In the genomic region with DNA sequence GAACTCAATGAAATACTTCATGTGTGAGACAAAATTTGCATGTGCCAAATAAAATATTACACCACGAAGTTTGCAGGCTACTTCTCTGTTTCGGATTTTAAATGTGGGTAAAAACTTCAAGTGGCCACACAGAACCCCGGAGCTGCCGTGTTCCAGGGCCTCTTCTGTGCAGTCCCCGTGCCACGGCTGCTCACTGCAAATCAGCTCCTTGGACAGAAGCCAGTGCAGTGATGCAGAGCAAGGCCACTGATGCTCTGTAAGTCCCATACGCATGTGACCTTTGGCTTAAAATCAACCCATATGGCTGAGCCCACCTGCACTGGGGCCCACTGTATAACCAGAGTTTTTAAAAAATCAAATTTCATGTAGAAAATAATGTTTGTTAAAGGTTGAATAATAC, we compare ENCODE assay signal across 30 cellular contexts.
DNase-seq lines count a peak whose midpoint lies in the region; ATAC-seq and TF ChIP-seq lines count a peak whose summit lies in the region.
"Had no signal": no experiment of that assay in that cellular context is flagged by ENCODE, and none has a peak within 500 bp of the region (broad histone marks: within the 10 kb centered on the region; RNA-seq: fewer than 3 reads in every experiment).

No MANE protein-coding gene starts in this region.

- peak overlapping the region; percentile 58 for H3K27ac ChIP-seq in HUES48 (ENCODE audit: low read depth, low read length)
- no peak overlapping the region for H3K27ac ChIP-seq in OCI-LY3 (ENCODE audit: low read length)
- H3K27ac ChIP-seq: A549, gastrocnemius medialis, GM23248, parathyroid adenoma, upper lobe of right lung had no signal

- H3K27ac Mint-ChIP-seq in glutamatergic neuron (ENCODE audit: unreplicated experiment), result no peak overlapping the region
- H3K27ac Mint-ChIP-seq: activated CD4-positive, alpha-beta memory T cell treated with anti-CD3 and anti-CD28 coated beads, Interleukin-2, amount 10 ng/mL, durations not matched to agents 7 days and 5 days; brain; CD4-positive, alpha-beta memory T cell; HFFc6; mesothelial cell of epicardium; stimulated activated effector memory CD8-positive, alpha-beta T cell treated with anti-CD3 and anti-CD28 coated beads, Interleukin-12 subunit alpha, Interleukin-12 subunit beta, amount 100 ng/mL, for 72 hours had no signal

- no peak overlapping the region for H3K4me3 ChIP-seq in HUES48 (ENCODE audit: low read depth, low read length)
- H3K4me3 ChIP-seq in OCI-LY3 (ENCODE audit: low read length), result no peak overlapping the region
- H3K4me3 ChIP-seq: A549, gastrocnemius medialis, GM23248, K562, upper lobe of right lung had no signal

- no peaks in the 10 kb centered on the region for H4K20me1 ChIP-seq in OCI-LY3 (ENCODE audit: insufficient read depth, low read length)

- no peak overlapping the region for H3K4me3 Mint-ChIP-seq in activated T-cell treated with anti-CD3 and anti-CD28 coated beads, Interleukin-2, amount 50 U/mL, for 4 hours
- H3K4me3 Mint-ChIP-seq in glutamatergic neuron (ENCODE audit: unreplicated experiment), result no peak overlapping the region
- H3K4me3 Mint-ChIP-seq: activated CD4-positive, alpha-beta memory T cell treated with anti-CD3 and anti-CD28 coated beads, Interleukin-2, amount 10 ng/mL, durations not matched to agents 7 days and 5 days; brain; CD4-positive, alpha-beta memory T cell; HFFc6; mesothelial cell of epicardium; stimulated activated effector memory CD8-positive, alpha-beta T cell treated with anti-CD3 and anti-CD28 coated beads, Interleukin-12 subunit alpha, Interleukin-12 subunit beta, amount 100 ng/mL, for 72 hours had no signal

- H3K36me3 ChIP-seq in HUES48 (ENCODE audit: control insufficient read depth, insufficient read depth, low read length) (no peaks in the 10 kb centered on the region), OCI-LY3 (replicated peaks; ENCODE audit: low read depth, low read length) (no peaks in the 10 kb centered on the region)
- H3K36me3 ChIP-seq: gastrocnemius medialis, upper lobe of right lung had no signal

- DNase-seq in NCI-H82 (lab: John Stamatoyannopoulos, UW), result peak; percentile 25
- DNase-seq in NCI-H82 treated with DMSO at 0.1 percent for 48 hours (lab: John Stamatoyannopoulos, UW; ENCODE audit: unreplicated experiment), result no peak
- DNase-seq in activated CD4-positive, alpha-beta T cell treated with anti-CD3 and anti-CD28 coated beads for 1 hour, result no peak
- DNase-seq in activated T-cell treated with anti-CD3 and anti-CD28 coated beads, Interleukin-2, amount 50 U/mL, for 4 hours, result no peak
- no peak for DNase-seq in glutamatergic neuron
- DNase-seq in activated CD8-positive, alpha-beta memory T cell treated with anti-CD3 and anti-CD28 coated beads, Interleukin-2, amount 50 U/mL, for 4 hours, result no peak
- DNase-seq: activated CD4-positive, alpha-beta memory T cell treated with anti-CD3 and anti-CD28 coated beads, Interleukin-2, amount 10 ng/mL, durations not matched to agents 7 days and 5 days; activated CD8-positive, alpha-beta memory T cell treated with anti-CD3 and anti-CD28 coated beads, Interleukin-2, amount 50 U/mL, for 48 hours; activated naive CD4-positive, alpha-beta T cell treated with anti-CD3 and anti-CD28 coated beads, Interleukin-2, amount 50 U/mL, for 16 hours; CD4-positive, alpha-beta memory T cell; cerebellar nuclear complex; gastrocnemius medialis; GM23248; HFFc6; kidney glomerular epithelial cell; NCI-H1417 treated with DMSO at 0.1 percent for 48 hours; NCI-H446 treated with DMSO at 0.1 percent for 48 hours; retina; T-helper 2 cell; upper lobe of right lung had no signal

- H3K9ac ChIP-seq in HUES48 (ENCODE audit: low read depth, low read length) (no peak overlapping the region), OCI-LY3 (ENCODE audit: low read length) (no peak overlapping the region)
- H3K9ac ChIP-seq: GM23248, parathyroid adenoma had no signal

- H3K27me3 ChIP-seq in HUES48 (ENCODE audit: control insufficient read depth, insufficient read depth, low read length) (no peaks in the 10 kb centered on the region; the same call in 1 of the 2 replicates), OCI-LY3 (ENCODE audit: low read depth, low read length) (peaks cover 8% of the 10 kb centered on the region; the same call in 1 of the 2 replicates)
- H3K27me3 ChIP-seq: gastrocnemius medialis, upper lobe of right lung had no signal

- H3K79me2 ChIP-seq in OCI-LY3 (ENCODE audit: low read length), result no peaks in the 10 kb centered on the region
- H3K79me2 ChIP-seq: parathyroid adenoma had no signal

- H3K4me2 ChIP-seq in OCI-LY3 (ENCODE audit: low read length), result peak overlapping the region; percentile 2; the same call in 1 of the 2 replicates
- H3K4me2 ChIP-seq: A549 had no signal

- H2AFZ ChIP-seq in OCI-LY3 (ENCODE audit: low read depth, low read length), result no peak overlapping the region
- H2AFZ ChIP-seq: GM23248, parathyroid adenoma had no signal

- H3K9me3 Mint-ChIP-seq in activated T-cell treated with anti-CD3 and anti-CD28 coated beads, Interleukin-2, amount 50 U/mL, for 4 hours, result no peaks in the 10 kb centered on the region
- H3K9me3 Mint-ChIP-seq in glutamatergic neuron (ENCODE audit: unreplicated experiment), result peaks cover 12% of the 10 kb centered on the region
- H3K9me3 Mint-ChIP-seq: activated CD4-positive, alpha-beta memory T cell treated with anti-CD3 and anti-CD28 coated beads, Interleukin-2, amount 10 ng/mL, durations not matched to agents 7 days and 5 days; CD4-positive, alpha-beta memory T cell; stimulated activated effector memory CD8-positive, alpha-beta T cell treated with anti-CD3 and anti-CD28 coated beads, Interleukin-12 subunit alpha, Interleukin-12 subunit beta, amount 100 ng/mL, for 72 hours had no signal

- H3K9me3 ChIP-seq in HUES48 (ENCODE audit: control insufficient read depth, insufficient read depth, low read length), result 0 out of 2 replicates have a peak, but pooled peaks cover 7% of the 10 kb centered on the region
- H3K9me3 ChIP-seq in OCI-LY3 (ENCODE audit: insufficient read depth, low read length), result peaks cover 6% of the 10 kb centered on the region; the same call in 1 of the 2 replicates
- H3K9me3 ChIP-seq: A549, gastrocnemius medialis, upper lobe of right lung had no signal

- no peaks in the 10 kb centered on the region for H3K4me1 Mint-ChIP-seq in activated T-cell treated with anti-CD3 and anti-CD28 coated beads, Interleukin-2, amount 50 U/mL, for 4 hours (ENCODE audit: low read depth)
- H3K4me1 Mint-ChIP-seq in glutamatergic neuron (ENCODE audit: low read depth, unreplicated experiment), result peaks cover 2% of the 10 kb centered on the region
- H3K4me1 Mint-ChIP-seq: activated CD4-positive, alpha-beta memory T cell treated with anti-CD3 and anti-CD28 coated beads, Interleukin-2, amount 10 ng/mL, durations not matched to agents 7 days and 5 days; CD4-positive, alpha-beta memory T cell; mesothelial cell of epicardium; stimulated activated effector memory CD8-positive, alpha-beta T cell treated with anti-CD3 and anti-CD28 coated beads, Interleukin-12 subunit alpha, Interleukin-12 subunit beta, amount 100 ng/mL, for 72 hours had no signal

- H3K27me3 Mint-ChIP-seq in activated T-cell treated with anti-CD3 and anti-CD28 coated beads, Interleukin-2, amount 50 U/mL, for 4 hours (ENCODE audit: low read depth), result peaks cover 11% of the 10 kb centered on the region
- H3K27me3 Mint-ChIP-seq in glutamatergic neuron (ENCODE audit: unreplicated experiment), result peaks cover 7% of the 10 kb centered on the region

- ATAC-seq in activated T-cell treated with anti-CD3 and anti-CD28 coated beads, Interleukin-2, amount 50 U/mL, for 4 hours, result no peak
- ATAC-seq: A549; gastrocnemius medialis; K562; Right ventricle myocardium inferior; SK-N-SH treated with all-trans-retinoic acid at 6 μM for 48 hours; stimulated activated effector memory CD8-positive, alpha-beta T cell treated with anti-CD3 and anti-CD28 coated beads, Interleukin-12 subunit alpha, Interleukin-12 subunit beta, amount 100 ng/mL, for 72 hours; upper lobe of right lung had no signal

- TF ChIP-seq CTCF in OCI-LY3 (IDR thresholded peaks at IDR 0.05; ENCODE audit: low read depth, low read length) (no peak), glutamatergic neuron (IDR thresholded peaks at IDR 0.05; ENCODE audit: partially characterized antibody, unreplicated experiment) (no peak)

- H3K36me3 Mint-ChIP-seq in activated T-cell treated with anti-CD3 and anti-CD28 coated beads, Interleukin-2, amount 50 U/mL, for 4 hours (ENCODE audit: insufficient read depth), result no peaks in the 10 kb centered on the region
- peaks cover 11% of the 10 kb centered on the region for H3K36me3 Mint-ChIP-seq in glutamatergic neuron (ENCODE audit: unreplicated experiment)
- H3K36me3 Mint-ChIP-seq: brain; CD4-positive, alpha-beta memory T cell; mesothelial cell of epicardium had no signal

- H3K4me1 ChIP-seq in HUES48 (ENCODE audit: control insufficient read depth, insufficient read depth, low read length) (peaks cover 25% of the 10 kb centered on the region), OCI-LY3 (ENCODE audit: low read length) (peaks cover 23% of the 10 kb centered on the region)
- H3K4me1 ChIP-seq: A549, gastrocnemius medialis, parathyroid adenoma, upper lobe of right lung had no signal
